In the genomic region with DNA sequence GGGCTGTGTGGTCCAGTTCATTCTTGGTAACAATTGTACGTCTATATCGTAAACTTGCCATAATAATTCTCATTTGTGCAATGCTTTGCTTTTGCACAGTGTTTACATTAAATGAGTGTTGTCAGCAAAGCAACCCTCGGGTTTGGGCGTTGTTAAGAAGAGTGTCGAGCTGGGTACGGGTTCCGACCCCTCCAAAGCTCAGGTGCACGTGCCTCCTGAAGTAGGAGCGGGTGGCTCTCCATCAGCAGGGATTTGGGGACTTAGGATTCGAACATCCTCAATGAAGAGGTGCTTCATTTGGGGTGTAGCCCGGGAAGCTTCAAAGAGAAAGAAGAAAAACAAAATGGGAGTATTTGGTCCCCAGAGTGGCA, we compare ENCODE assay signal across 9 cellular contexts. TPM values are rescaled to one million over a fixed set of nuclear protein-coding genes. Genes with fewer than 3 reads are reported as not detected.
DNase-seq lines count a peak whose midpoint lies in the region; ATAC-seq and TF ChIP-seq lines count a peak whose summit lies in the region.
"Had no signal": no experiment of that assay in that cellular context is flagged by ENCODE, and none has a peak within 500 bp of the region (broad histone marks: within the 10 kb centered on the region; RNA-seq: fewer than 3 reads in every experiment).

No MANE protein-coding gene starts in this region.

- H3K36me3 ChIP-seq in mesenchymal stem cell (ENCODE audit: control insufficient read depth in 1 of 2, insufficient read depth in 2 of 2, low read depth in 1 of 2, low read length in 2 of 2) (no peaks in the 10 kb centered on the region), thoracic aorta (no peaks in the 10 kb centered on the region)

- no peak overlapping the region for H3K4ac ChIP-seq in mesenchymal stem cell (ENCODE audit: low read depth in 1 of 2, low read length in 2 of 2)

- no peak overlapping the region for H2BK15ac ChIP-seq in mesenchymal stem cell (ENCODE audit: low read depth, poor library complexity, severe bottlenecking)

- H3K27ac ChIP-seq in mesenchymal stem cell (ENCODE audit: low read length, poor library complexity, severe bottlenecking) (no peak overlapping the region), thoracic aorta (no peak overlapping the region)

- no peak overlapping the region for H4K91ac ChIP-seq in mesenchymal stem cell (ENCODE audit: low read length)

- no peaks in the 10 kb centered on the region for H3K36me3 Mint-ChIP-seq in activated T-cell treated with anti-CD3 and anti-CD28 coated beads, Interleukin-2, amount 50 U/mL, for 4 hours (ENCODE audit: insufficient read depth)
- H3K36me3 Mint-ChIP-seq in activated naive CD8-positive, alpha-beta T cell treated with anti-CD3 and anti-CD28 coated beads, Interleukin-2, amount 50 U/mL, for 24 hours (ENCODE audit: low read depth), result no peaks in the 10 kb centered on the region

- no peak overlapping the region for H2AFZ ChIP-seq in mesenchymal stem cell (ENCODE audit: low read depth, low read length)

- H3K4me3 ChIP-seq in mesenchymal stem cell (ENCODE audit: insufficient read depth in 1 of 2, low read depth in 1 of 2, low read length in 2 of 2) (peak overlapping the region; percentile 68 to 72), thoracic aorta (peak overlapping the region; percentile 58)

- in situ Hi-C loops in GM13976 (cut with MboI; ENCODE audit: low sequenced_read_pairs, unreplicated experiment), result no loop called here

- peak overlapping the region; percentile 93 for H3K4me2 ChIP-seq in mesenchymal stem cell (ENCODE audit: low read length, poor library complexity, severe bottlenecking)

- peaks cover 12% of the 10 kb centered on the region for H3K4me1 ChIP-seq in mesenchymal stem cell (ENCODE audit: control insufficient read depth, insufficient read depth, low read depth, low read length)
- no peaks in the 10 kb centered on the region for H3K4me1 ChIP-seq in thoracic aorta (ENCODE audit: control insufficient read depth in 1 of 2, low read depth in 2 of 2)

- no peaks in the 10 kb centered on the region for H3K27me3 ChIP-seq in mesenchymal stem cell (ENCODE audit: control insufficient read depth in 1 of 2, insufficient read depth in 1 of 2, low read length in 2 of 2)
- no peaks in the 10 kb centered on the region for H3K27me3 ChIP-seq in thoracic aorta (replicated peaks; ENCODE audit: insufficient read depth)

- H3K9ac ChIP-seq in mesenchymal stem cell (ENCODE audit: low read length), result peak overlapping the region; percentile 29

- no peaks in the 10 kb centered on the region for H3K9me3 Mint-ChIP-seq in activated T-cell treated with anti-CD3 and anti-CD28 coated beads, Interleukin-2, amount 50 U/mL, for 4 hours
- H3K9me3 Mint-ChIP-seq in activated naive CD8-positive, alpha-beta T cell treated with anti-CD3 and anti-CD28 coated beads, Interleukin-2, amount 50 U/mL, for 24 hours, result no peaks in the 10 kb centered on the region

- no peak overlapping the region for H2BK12ac ChIP-seq in mesenchymal stem cell (ENCODE audit: low read length in 2 of 2)

- H3K23ac ChIP-seq in mesenchymal stem cell (ENCODE audit: low read length in 2 of 2), result no peak overlapping the region

- H2AK5ac ChIP-seq in mesenchymal stem cell (ENCODE audit: low read length, severe bottlenecking), result no peak overlapping the region

- no peak overlapping the region for H3K27ac Mint-ChIP-seq in activated naive CD8-positive, alpha-beta T cell treated with anti-CD3 and anti-CD28 coated beads, Interleukin-2, amount 50 U/mL, for 24 hours

- peaks cover 30% of the 10 kb centered on the region for H3K27me3 Mint-ChIP-seq in activated T-cell treated with anti-CD3 and anti-CD28 coated beads, Interleukin-2, amount 50 U/mL, for 4 hours (ENCODE audit: low read depth)
- H3K27me3 Mint-ChIP-seq in activated naive CD8-positive, alpha-beta T cell treated with anti-CD3 and anti-CD28 coated beads, Interleukin-2, amount 50 U/mL, for 24 hours, result peaks cover 31% of the 10 kb centered on the region

- H4K8ac ChIP-seq in mesenchymal stem cell (ENCODE audit: low read length), result no peak overlapping the region

- H3K4me1 Mint-ChIP-seq in activated T-cell treated with anti-CD3 and anti-CD28 coated beads, Interleukin-2, amount 50 U/mL, for 4 hours (ENCODE audit: low read depth), result peaks cover 9% of the 10 kb centered on the region
- H3K4me1 Mint-ChIP-seq in activated naive CD8-positive, alpha-beta T cell treated with anti-CD3 and anti-CD28 coated beads, Interleukin-2, amount 50 U/mL, for 24 hours, result peaks cover 11% of the 10 kb centered on the region

- TF ChIP-seq CTCF in thoracic aorta (IDR thresholded peaks at IDR 0.05) (no peak), GM13976 (IDR thresholded peaks at IDR 0.05; ENCODE audit: borderline replicate concordance, control extremely low read depth, extremely low read depth, insufficient read depth, missing control alignments) (no peak)

- ATAC-seq in activated T-cell treated with anti-CD3 and anti-CD28 coated beads, Interleukin-2, amount 50 U/mL, for 4 hours, result peak in 1 of 2 donors; percentile 9
- no peak for ATAC-seq in activated naive CD8-positive, alpha-beta T cell treated with anti-CD3 and anti-CD28 coated beads, Interleukin-2, amount 50 U/mL, for 24 hours
- ATAC-seq in thoracic aorta (ENCODE audit: insufficient number of reproducible peaks, low FRiP score, low read depth) (no peak), GM19324 (IDR thresholded peaks at IDR 0.05; ENCODE audit: low FRiP score, unreplicated experiment) (no peak)

- H3K79me1 ChIP-seq in mesenchymal stem cell (replicated peaks; ENCODE audit: low read length, poor library complexity, severe bottlenecking), result peaks cover 2% of the 10 kb centered on the region

- H3K14ac ChIP-seq in mesenchymal stem cell (ENCODE audit: low read length in 2 of 2), result no peak overlapping the region

- 69% methylated on average over 11 of the region's 11 CpGs for WGBS in mesenchymal stem cell

- H2BK5ac ChIP-seq in mesenchymal stem cell (ENCODE audit: low read depth, low read length, poor library complexity, severe bottlenecking), result no peak overlapping the region

- peak overlapping the region; percentile 73 for H3K4me3 Mint-ChIP-seq in activated T-cell treated with anti-CD3 and anti-CD28 coated beads, Interleukin-2, amount 50 U/mL, for 4 hours
- peak overlapping the region; percentile 76 for H3K4me3 Mint-ChIP-seq in activated naive CD8-positive, alpha-beta T cell treated with anti-CD3 and anti-CD28 coated beads, Interleukin-2, amount 50 U/mL, for 24 hours

- DNase-seq in activated T-cell treated with anti-CD3 and anti-CD28 coated beads, Interleukin-2, amount 50 U/mL, for 4 hours, result no peak
- DNase-seq in activated T-cell treated with anti-CD3 and anti-CD28 coated beads, Interleukin-2, amount 50 U/mL, for 1 hour, result no peak
- DNase-seq in activated naive CD8-positive, alpha-beta T cell treated with anti-CD3 and anti-CD28 coated beads, Interleukin-2, amount 50 U/mL, for 24 hours, result no peak
- DNase-seq in mesenchymal stem cell (peak; percentile 0), thoracic aorta (ENCODE audit: low spot score) (no peak), dedifferentiated amniotic fluid mesenchymal stem cell (ENCODE audit: extremely low spot score) (no peak), GM13976 (ENCODE audit: low spot score) (no peak)

- H3K18ac ChIP-seq in mesenchymal stem cell (ENCODE audit: low read depth in 1 of 2, low read length in 2 of 2), result no peak overlapping the region

- no peaks in the 10 kb centered on the region for H3K9me3 ChIP-seq in mesenchymal stem cell (ENCODE audit: control insufficient read depth, low read length)
- no peaks in the 10 kb centered on the region for H3K9me3 ChIP-seq in thoracic aorta

- no peak overlapping the region for H2BK120ac ChIP-seq in mesenchymal stem cell (ENCODE audit: low read depth, low read length)

RNA-seq across cellular contexts. Expression of a gene that starts 1.0 kb away (rescaled TPM):
- under 1 TPM; 0.11 to 0.28 (median 0.18) TPM for total RNA-seq in activated T-cell treated with anti-CD3 and anti-CD28 coated beads, Interleukin-2, amount 50 U/mL, for 4 hours
- 0.70 TPM for polyA plus RNA-seq in mesenchymal stem cell (2013, experiment 1 of 2)
- 0.81 TPM for polyA plus RNA-seq in mesenchymal stem cell (2013, experiment 2 of 2)
- under 1 TPM; 0.14 to 0.99 TPM for total RNA-seq in thoracic aorta

RNA-seq across cellular contexts. Expression of a gene that starts 16.3 kb away (rescaled TPM):
- total RNA-seq in activated T-cell treated with anti-CD3 and anti-CD28 coated beads, Interleukin-2, amount 50 U/mL, for 4 hours, result not detected
- polyA plus RNA-seq in mesenchymal stem cell (2013, experiment 1 of 2), result not detected
- polyA plus RNA-seq in mesenchymal stem cell (2013, experiment 2 of 2), result not detected
- not detected for total RNA-seq in thoracic aorta
- total RNA-seq: pulmonary artery endothelial cell had no signal

RNA-seq across cellular contexts. Expression of a gene that starts 34.1 kb away (rescaled TPM):
- total RNA-seq in activated T-cell treated with anti-CD3 and anti-CD28 coated beads, Interleukin-2, amount 50 U/mL, for 4 hours, result not detected
- polyA plus RNA-seq in mesenchymal stem cell (2013, experiment 1 of 2), result not detected
- not detected for polyA plus RNA-seq in mesenchymal stem cell (2013, experiment 2 of 2)
- total RNA-seq in thoracic aorta, result not detected
- total RNA-seq: pulmonary artery endothelial cell had no signal

RNA-seq across cellular contexts. Expression of a gene that starts 37.4 kb away (rescaled TPM):
- not detected for total RNA-seq in activated T-cell treated with anti-CD3 and anti-CD28 coated beads, Interleukin-2, amount 50 U/mL, for 4 hours
- polyA plus RNA-seq in mesenchymal stem cell (2013, experiment 1 of 2), result 0.26 TPM
- 0.33 TPM for polyA plus RNA-seq in mesenchymal stem cell (2013, experiment 2 of 2)
- total RNA-seq in thoracic aorta, result not detected
